ENCODE assay signal across 17 cellular contexts in genomic region chr9:123828449-123828848, GRCh38.
"Had no signal": no experiment of that assay in that cellular context is flagged by ENCODE, and none has a peak within 500 bp of the region (broad histone marks: within the 10 kb centered on the region; RNA-seq: fewer than 3 reads in every experiment).

No MANE protein-coding gene starts in this region.

- H3K4me1 ChIP-seq: esophagus squamous epithelium, foreskin keratinocyte, right atrium auricular region, tibial nerve, vagina had no signal

- DNase-seq: activated CD4-positive, alpha-beta T cell treated with anti-CD3 and anti-CD28 coated beads for 4 hours; activated CD8-positive, alpha-beta memory T cell treated with anti-CD3 and anti-CD28 coated beads, Interleukin-2, amount 50 U/mL, for 48 hours; activated CD8-positive, alpha-beta T cell treated with anti-CD3 and anti-CD28 coated beads for 36 hours; activated naive CD4-positive, alpha-beta T cell; esophagus squamous epithelium; foreskin keratinocyte; head of caudate nucleus; mucosa of descending colon; natural killer cell; posterior cingulate gyrus; stimulated activated CD4-positive, alpha-beta T cell treated with anti-CD3 and anti-CD28 coated beads, Interleukin-1b, Interleukin-23, amount 100 ng/mL, for 48 hours; stimulated activated naive B cell treated with anti-CD40 and anti-IgM and Interleukin-4, amounts not matched to agents 10 μg/mL and 1 μg/mL and 100 μg/mL, for 72 hours had no signal

- H3K27me3 ChIP-seq: esophagus squamous epithelium, foreskin keratinocyte, right atrium auricular region, tibial nerve, vagina had no signal

- ATAC-seq: activated CD8-positive, alpha-beta T cell treated with anti-CD3 and anti-CD28 coated beads for 36 hours; foreskin keratinocyte; mucosa of descending colon; natural killer cell; stimulated activated naive B cell treated with anti-CD40 and anti-IgM and Interleukin-4, amounts not matched to agents 10 μg/mL and 1 μg/mL and 100 μg/mL, for 72 hours had no signal

- H3K36me3 ChIP-seq: right atrium auricular region, vagina had no signal

- H3K4me3 ChIP-seq: esophagus squamous epithelium, mucosa of descending colon, right atrium auricular region, smooth muscle cell, tibial nerve, vagina had no signal

- H3K27ac ChIP-seq: esophagus squamous epithelium, foreskin keratinocyte, right atrium auricular region, tibial nerve, vagina, VCaP had no signal

- H3K4me2 ChIP-seq: smooth muscle cell had no signal
